In the genomic region with DNA sequence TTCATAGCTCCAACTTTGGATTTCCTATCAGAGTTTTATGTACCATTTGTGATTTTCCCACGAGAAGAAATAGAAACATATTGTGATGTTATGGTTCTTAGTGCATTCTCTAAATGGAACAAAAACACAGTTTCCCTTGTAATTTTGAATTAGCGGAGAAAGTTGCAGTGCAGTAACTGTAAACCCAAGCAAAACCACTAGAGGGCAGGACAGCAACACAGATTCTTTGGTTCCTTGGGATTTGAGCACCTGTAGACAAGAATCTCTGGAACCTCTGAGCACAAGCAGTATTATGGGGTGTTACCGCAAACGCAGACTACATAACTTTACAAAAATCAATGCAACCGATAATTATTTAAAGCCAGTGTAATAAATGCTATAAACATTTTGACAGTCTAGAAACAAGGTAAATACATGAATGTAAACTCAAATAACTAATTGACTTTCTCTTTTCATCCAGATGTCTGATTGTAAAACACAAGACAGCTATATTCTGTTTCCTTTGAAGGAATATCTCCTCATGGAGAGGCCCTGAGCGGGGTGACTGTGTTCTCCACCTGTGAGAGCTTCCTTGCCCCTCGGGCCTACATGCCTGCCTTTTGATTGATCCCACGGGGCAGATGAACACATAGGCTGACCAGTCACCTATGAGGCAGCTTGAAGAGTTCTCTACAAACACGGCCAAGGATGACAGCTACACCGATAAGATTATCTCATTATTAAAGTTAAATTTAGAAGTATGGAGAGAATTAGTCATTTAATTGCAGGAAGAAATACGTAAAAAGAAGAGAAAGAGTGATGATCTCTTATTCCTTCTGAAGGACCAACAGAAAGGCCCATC, we compare ENCODE assay signal across 8 cellular contexts.
DNase-seq lines count a peak whose midpoint lies in the region; ATAC-seq and TF ChIP-seq lines count a peak whose summit lies in the region.

No MANE protein-coding gene starts in this region.

- H3K18ac ChIP-seq in IMR-90 (ENCODE audit: low read depth, low read length) = no peak overlapping the region

- no peaks in the 10 kb centered on the region for H3K9me1 ChIP-seq in IMR-90 (ENCODE audit: insufficient read depth, low read length)

- H2BK15ac ChIP-seq in IMR-90 (ENCODE audit: low read depth, low read length) = no peak overlapping the region

- no peak overlapping the region for H3K23ac ChIP-seq in IMR-90 (ENCODE audit: low read depth, low read length)

- H3K4me1 ChIP-seq in IMR-90 (ENCODE audit: control insufficient read depth, insufficient read depth, low read length) (peaks cover 2% of the 10 kb centered on the region; the same call in 1 of the 2 replicates), iPS DF 6.9 (ENCODE audit: control insufficient read depth, insufficient read depth, low read length) (no peaks in the 10 kb centered on the region)

- in situ Hi-C loops in IMR-90 (cut with MboI; ENCODE audit: low sequenced_read_pairs) = no loop called here

- H4K20me1 ChIP-seq in IMR-90 (ENCODE audit: insufficient read depth, low read length) = no peaks in the 10 kb centered on the region

- H3K14ac ChIP-seq in IMR-90 (replicated peaks; ENCODE audit: low read depth, low read length) = no peak overlapping the region

- no peak overlapping the region for H4K5ac ChIP-seq in IMR-90 (ENCODE audit: low read depth, low read length)

- peak; percentile 87 for TF ChIP-seq RAD21 in IMR-90 (IDR thresholded peaks at IDR 0.05; ENCODE audit: low read length)

- CTCF ChIA-PET in AG04450 (lab: Charles Lee) (interaction anchor here (0.6 to 2.0 kb wide), 46 partner anchors 9 to 1646 kb away, joined by 3 to 52 read pairs (median 3); no protein-coding TSS in a partner anchor), IMR-90 (lab: Yijun Ruan, JAX) (interaction anchor here (0.7 to 1.2 kb wide), 3 partner anchors 16 to 242 kb away, joined by 3 read pairs; no protein-coding TSS in a partner anchor)

- intact Hi-C loops in IMR-90 (cut with micrococcal nuclease) = loop anchor here (2.0 kb wide), 2 partner anchors 44 to 278 kb away; no protein-coding TSS in a partner anchor

- H3K4me2 ChIP-seq in IMR-90 (ENCODE audit: low read depth, low read length) = no peak overlapping the region

- no peak overlapping the region for H4K8ac ChIP-seq in IMR-90 (ENCODE audit: low read depth in 2 of 2, low read length in 2 of 2)

- no peak overlapping the region for H2AK9ac ChIP-seq in IMR-90 (replicated peaks; ENCODE audit: low read depth, low read length, poor library complexity)

- POLR2A ChIA-PET in AG04450 (lab: Yijun Ruan, JAX) = no interaction called here
- POLR2A ChIA-PET in IMR-90 (lab: Charles Lee; ENCODE audit: unreplicated experiment) = interaction anchor here (0.6 kb wide), 1 partner anchor 9 kb away, joined by 3 read pairs; no protein-coding TSS in a partner anchor

- TF ChIP-seq POLR2A in IMR-90 (IDR thresholded peaks at IDR 0.05; ENCODE audit: low read depth, low read length) = no peak

- TF ChIP-seq CTCF in AG04450 (IDR thresholded peaks at IDR 0.05; ENCODE audit: low read depth, low read length) (peak; percentile 86), GM06990 (IDR thresholded peaks at IDR 0.05; ENCODE audit: insufficient read depth, low read length, poor library complexity, severe bottlenecking) (peak; percentile 80), IMR-90 (conservative IDR thresholded peaks at IDR 0.05; ENCODE audit: low read depth, low read length) (peak; percentile 77)

- no peak overlapping the region for H3K56ac ChIP-seq in IMR-90 (ENCODE audit: extremely low read depth, insufficient read depth, low read length)

- 100% methylated on average over 1 of the region's 11 CpGs; no CpG with 5 or more reads in 1 of the 2 experiments for WGBS in IMR-90 (ENCODE audit: extremely low coverage in 2 of 2, insufficient read length in 1 of 2), 2 experiments
- 100% methylated on average over 1 of the region's 11 CpGs for WGBS in iPS DF 6.9 (ENCODE audit: insufficient coverage, insufficient read length)

- no TSS peak for BruUV-seq in IMR-90 (replicated peaks; lab: Mats Ljungman, UMichigan)

- dilution Hi-C loops in IMR-90 (cut with HindIII; ENCODE audit: low sequenced_read_pairs, unreplicated experiment) = no loop called here

- no peak overlapping the region for H2BK5ac ChIP-seq in IMR-90 (ENCODE audit: low read depth, low read length, poor library complexity, severe bottlenecking)

- no peak overlapping the region for H2BK120ac ChIP-seq in IMR-90 (ENCODE audit: low read depth, low read length)

- H3K9me3 ChIP-seq in AG04450 (ENCODE audit: control insufficient read depth, insufficient read depth, low read length) (no peaks in the 10 kb centered on the region), IMR-90 (ENCODE audit: control insufficient read depth, insufficient read depth, low read length) (no peaks in the 10 kb centered on the region), iPS DF 6.9 (ENCODE audit: control insufficient read depth, insufficient read depth, low read length) (no peaks in the 10 kb centered on the region)

- H3K27ac ChIP-seq in AG04450 (ENCODE audit: low read depth, low read length) = no peak overlapping the region
- no peak overlapping the region for H3K27ac ChIP-seq in IMR-90 (ENCODE audit: insufficient read depth, low read length)
- H3K27ac ChIP-seq in iPS DF 6.9 (ENCODE audit: low read length) = no peak overlapping the region

- H3K79me1 ChIP-seq in IMR-90 (ENCODE audit: low read depth in 1 of 2, low read length in 2 of 2) = no peaks in the 10 kb centered on the region

- H3K9ac ChIP-seq in IMR-90 (ENCODE audit: low read depth, low read length) = no peak overlapping the region

- no peak for DNase-seq in AG04450 (ENCODE audit: low read depth, low spot score)
- no peak for DNase-seq in GM06990 (ENCODE audit: extremely low read depth, insufficient read length)
- DNase-seq in IMR-90 = peak; percentile 50
- DNase-seq in T1000 (lab: John Stamatoyannopoulos, UW) = peak; percentile 38
- peak; percentile 39 for DNase-seq in iPS DF 6.9 (ENCODE audit: low read depth, low spot score)
- no peak for DNase-seq in islet precursor cell

- no peak overlapping the region for H3K4ac ChIP-seq in IMR-90 (ENCODE audit: low read depth, low read length)

- no peaks in the 10 kb centered on the region for H3K36me3 ChIP-seq in GM06990 (ENCODE audit: control insufficient read depth, insufficient read depth, low read length)
- H3K36me3 ChIP-seq in IMR-90 (ENCODE audit: control insufficient read depth, insufficient read depth, low read length) = no peaks in the 10 kb centered on the region
- H3K36me3 ChIP-seq in iPS DF 6.9 (ENCODE audit: control insufficient read depth, insufficient read depth, low read length) = no peaks in the 10 kb centered on the region

- H2BK20ac ChIP-seq in IMR-90 (ENCODE audit: low read depth, low read length) = no peak overlapping the region

- H2AK5ac ChIP-seq in IMR-90 (ENCODE audit: low read depth, low read length) = no peak overlapping the region

- ATAC-seq in IMR-90 (ENCODE audit: low read depth) (peak; percentile 77), GM18873 (IDR thresholded peaks at IDR 0.05; ENCODE audit: low FRiP score, unreplicated experiment) (no peak), HG02759 (IDR thresholded peaks at IDR 0.05; ENCODE audit: unreplicated experiment) (no peak)

- H4K91ac ChIP-seq in IMR-90 (ENCODE audit: insufficient read depth, low read depth, low read length) = no peak overlapping the region

- H3K4me3 ChIP-seq in AG04450 (ENCODE audit: low read depth, low read length) (no peak overlapping the region), GM06990 (replicated peaks; ENCODE audit: low read depth, low read length) (no peak overlapping the region), IMR-90 (ENCODE audit: insufficient read depth, low read depth, low read length) (no peak overlapping the region), iPS DF 6.9 (ENCODE audit: low read length) (no peak overlapping the region)

- no peak overlapping the region for H2AFZ ChIP-seq in IMR-90 (replicated peaks; ENCODE audit: low read length, poor library complexity)

- H3K27me3 ChIP-seq in AG04450 (ENCODE audit: control insufficient read depth, insufficient read depth, low read length) = no peaks in the 10 kb centered on the region
- no peaks in the 10 kb centered on the region; the same call in 1 of the 2 replicates for H3K27me3 ChIP-seq in GM06990 (replicated peaks; ENCODE audit: control insufficient read depth, insufficient read depth, low read length)
- H3K27me3 ChIP-seq in IMR-90 (ENCODE audit: control insufficient read depth, insufficient read depth, low read length) = no peaks in the 10 kb centered on the region; the same call in 1 of the 2 replicates
- H3K27me3 ChIP-seq in iPS DF 6.9 (ENCODE audit: control insufficient read depth, insufficient read depth, low read length) = no peaks in the 10 kb centered on the region

TF ChIP-seq in IMR-90, 13 proteins besides CTCF, POLR2A, EP300 and RAD21:
- TF ChIP-seq BHLHE40 (IDR thresholded peaks at IDR 0.05; ENCODE audit: low read depth, low read length) (no peak), MAFK (IDR thresholded peaks at IDR 0.05; ENCODE audit: low read depth, low read length) (no peak), RFX5 (IDR thresholded peaks at IDR 0.05; ENCODE audit: low read depth, low read length) (no peak), USF2 (IDR thresholded peaks at IDR 0.05; ENCODE audit: low read depth, low read length) (no peak), RCOR1 (IDR thresholded peaks at IDR 0.05; ENCODE audit: insufficient replicate concordance, low read length) (no peak), SMC3 (IDR thresholded peaks at IDR 0.05; ENCODE audit: low read depth, low read length) (peak; percentile 65)

Comparison
In these comparisons a context has a peak if more than half of its experiments do, and no peak if none do; other contexts are left out.
1. DNase-seq: peak in IMR-90 (single experiment), T1000 (single experiment) and iPS DF 6.9 (single experiment); none in AG04450 (single experiment), GM06990 (single experiment) and islet precursor cell (single experiment).
2. Peak in every context shown above with its lines, with median percentiles within 50 percentile points of each other: CTCF ChIP-seq.